ENCODE assay signal across 8 cellular contexts in genomic region chr11:73218106-73218829, GRCh38. TPM values are rescaled to one million over a fixed set of nuclear protein-coding genes. Genes with fewer than 3 reads are reported as not detected.
DNase-seq lines count a peak whose midpoint lies in the region; ATAC-seq, FAIRE-seq and TF ChIP-seq lines count a peak whose summit lies in the region.

Gene P2RY2, plus strand, starts transcription at chr11:73218281. Its CDS starts 15,879 bp downstream, at chr11:73234160.

- H3K4me1 ChIP-seq in pancreas: peaks cover 0 to 15% (median 0%) of the 10 kb centered on the region in 3 donors

- no peaks in the 10 kb centered on the region for H3K4me1 Mint-ChIP-seq in activated T-helper 17 cell treated with anti-CD3 and anti-CD28 coated beads, Interleukin-2, amount 50 U/mL, for 72 hours

- WGBS in pancreas, 2 donors: 2% methylated on average over 67 to 81 of the region's 81 CpGs

- H3K27me3 Mint-ChIP-seq in activated T-helper 17 cell treated with anti-CD3 and anti-CD28 coated beads, Interleukin-2, amount 50 U/mL, for 72 hours: peaks cover 20% of the 10 kb centered on the region

- no peaks in the 10 kb centered on the region for H3K9me3 Mint-ChIP-seq in activated T-helper 17 cell treated with anti-CD3 and anti-CD28 coated beads, Interleukin-2, amount 50 U/mL, for 72 hours

- peak within 1 kb of the TSS; percentile 29 to 51 (median 42) for H3K4me3 ChIP-seq in pancreas

- no peaks in the 10 kb centered on the region for H3K9me3 ChIP-seq in pancreas

- FAIRE-seq in pancreas (lab: Jason Lieb, UNC): no peak
- no peak for FAIRE-seq in GM19239 (lab: Jason Lieb, UNC)

- H3K27ac Mint-ChIP-seq in activated T-helper 17 cell treated with anti-CD3 and anti-CD28 coated beads, Interleukin-2, amount 50 U/mL, for 72 hours: no peak within 1 kb of the TSS

- TF ChIP-seq CTCF in pancreas (IDR thresholded peaks at IDR 0.05): peak in 3 of 4 donors; percentile 22 to 25 (median 24)

- no peaks in the 10 kb centered on the region for H3K27me3 ChIP-seq in pancreas

- DNase-seq in NCI-H2196 (lab: John Stamatoyannopoulos, UW; ENCODE audit: unreplicated experiment) (peak; percentile 41), NCI-H2196 treated with DMSO at 0.1 percent for 48 hours (lab: John Stamatoyannopoulos, UW; ENCODE audit: unreplicated experiment) (no peak), NCI-H2227 treated with DMSO at 0.1 percent for 48 hours (lab: John Stamatoyannopoulos, UW) (peak; percentile 35), cardiac septum (ENCODE audit: low spot score) (peak; percentile 94), pancreas (peak; percentile 72 to 90 (median 84)), GM19239 (ENCODE audit: insufficient read length, low spot score) (no peak)

- no peaks in the 10 kb centered on the region for H3K36me3 ChIP-seq in pancreas

- H3K27ac ChIP-seq in pancreas: peak within 1 kb of the TSS in 2 of 4 donors; percentile 12 to 33

- ATAC-seq in activated T-helper 17 cell treated with anti-CD3 and anti-CD28 coated beads, Interleukin-2, amount 50 U/mL, for 72 hours (replicated peaks): peak; percentile 71
- ATAC-seq in pancreas (peak; percentile 89 to 91 (median 90)), GM21423 (IDR thresholded peaks at IDR 0.05; ENCODE audit: unreplicated experiment) (no peak)

- intact Hi-C loops in cardiac septum (cut with DNase I) (no loop called here), pancreas (cut with DNase I) (no loop called here)

- H3K36me3 Mint-ChIP-seq in activated T-helper 17 cell treated with anti-CD3 and anti-CD28 coated beads, Interleukin-2, amount 50 U/mL, for 72 hours (ENCODE audit: low read depth): no peaks in the 10 kb centered on the region

- peak within 1 kb of the TSS; percentile 68 for H3K4me3 Mint-ChIP-seq in activated T-helper 17 cell treated with anti-CD3 and anti-CD28 coated beads, Interleukin-2, amount 50 U/mL, for 72 hours

RNA-seq across cellular contexts. Expression of gene P2RY2, which starts in this region (rescaled TPM):
- not detected for total RNA-seq in activated T-helper 17 cell treated with anti-CD3 and anti-CD28 coated beads, Interleukin-2, amount 50 U/mL, for 72 hours
- total RNA-seq in cardiac septum (13.5 TPM), pancreas (1 to 10 TPM in 1 of 6 donors, under 1 TPM in 5; 0.24 to 2.0 (median 0.63) TPM)
- under 1 TPM; 0.38 to 0.56 TPM for polyA plus RNA-seq in pancreas

Comparison
In these comparisons a context has a peak if more than half of its experiments do, and no peak if none do; other contexts are left out.
1. DNase-seq: peak in NCI-H2196 (single experiment), NCI-H2227 treated with DMSO at 0.1 percent for 48 hours (single experiment), cardiac septum (single experiment) and pancreas (6 of 6); none in NCI-H2196 treated with DMSO at 0.1 percent for 48 hours (single experiment) and GM19239 (single experiment).
2. Peak in ATAC-seq in activated T-helper 17 cell treated with anti-CD3 and anti-CD28 coated beads, Interleukin-2, amount 50 U/mL, for 72 hours; RNA of the gene not detected or under 1 TPM.